10 cellular contexts compared by ENCODE assay signal in the genomic region with DNA sequence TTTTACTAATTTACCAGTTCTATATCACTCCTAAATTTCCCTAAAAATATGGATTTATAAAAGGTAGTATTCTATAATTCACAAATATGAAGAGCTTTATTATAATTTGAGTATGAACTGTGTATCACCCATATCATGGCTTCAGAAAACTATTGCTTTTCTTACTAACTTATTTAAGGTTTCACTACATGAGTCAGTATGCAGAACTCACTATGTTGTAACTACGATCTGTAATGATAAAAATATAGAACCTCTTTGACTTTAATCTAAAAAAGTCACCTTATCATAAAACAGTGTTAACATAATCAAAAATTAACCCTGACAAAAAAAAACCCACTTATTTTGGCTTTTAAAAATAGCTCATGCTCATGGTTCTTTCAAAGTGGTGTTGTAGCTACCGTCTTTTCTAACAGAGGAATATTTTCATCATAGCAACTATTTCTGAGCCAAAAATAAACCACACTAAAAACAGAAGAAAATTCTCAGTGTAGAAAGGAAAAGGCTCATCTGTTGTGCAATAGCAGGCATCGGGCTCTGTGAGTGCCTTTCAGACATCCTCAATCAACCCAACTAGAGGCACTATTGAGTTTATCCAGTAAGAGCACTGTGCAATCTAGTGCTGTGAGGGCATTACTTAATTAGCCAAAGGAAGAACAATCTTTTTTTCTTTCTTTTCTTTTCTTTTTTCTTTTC. TPM values are rescaled to one million over a fixed set of nuclear protein-coding genes. Genes with fewer than 3 reads are reported as not detected.
A peak's percentile ranks its signal among the peaks of the same experiment; 100 is the strongest.
DNase-seq lines count a peak whose midpoint lies in the region; ATAC-seq and TF ChIP-seq lines count a peak whose summit lies in the region.
"Had no signal": no experiment of that assay in that cellular context is flagged by ENCODE, and none has a peak within 500 bp of the region (broad histone marks: within the 10 kb centered on the region; RNA-seq: fewer than 3 reads in every experiment).

No MANE protein-coding gene starts in this region.

- H3K4me2 ChIP-seq in hepatocyte, result no peak overlapping the region
- H3K4me2 ChIP-seq: KMS-11 had no signal

- peaks cover 24% of the 10 kb centered on the region for H3K36me3 Mint-ChIP-seq in activated CD4-positive, alpha-beta memory T cell treated with anti-CD3 and anti-CD28 coated beads, Interleukin-2, amount 10 ng/mL, durations not matched to agents 7 days and 5 days (ENCODE audit: low read depth)
- H3K36me3 Mint-ChIP-seq: naive B cell had no signal

- ATAC-seq in HG02840 (IDR thresholded peaks at IDR 0.05; ENCODE audit: low FRiP score, unreplicated experiment) (no peak), HG03196 (IDR thresholded peaks at IDR 0.05; ENCODE audit: unreplicated experiment) (no peak)

- H4K20me1 ChIP-seq in hepatocyte (ENCODE audit: insufficient read depth, poor library complexity, severe bottlenecking), result no peaks in the 10 kb centered on the region

- DNase-seq in AG08396 (ENCODE audit: low spot score), result peak; percentile 34
- peak; percentile 44 for DNase-seq in GM13976 (ENCODE audit: low spot score)
- peak; percentile 80 for DNase-seq in SK-MEL-5 (ENCODE audit: low read depth, low spot score)
- peak; percentile 36 for DNase-seq in hepatocyte (ENCODE audit: low spot score)
- no peak for DNase-seq in activated CD4-positive, alpha-beta memory T cell treated with anti-CD3 and anti-CD28 coated beads, Interleukin-2, amount 10 ng/mL, durations not matched to agents 7 days and 5 days
- no peak for DNase-seq in activated CD8-positive, alpha-beta memory T cell treated with anti-CD3 and anti-CD28 coated beads for 24 hours
- DNase-seq: naive B cell had no signal

- H3K9me3 Mint-ChIP-seq in activated CD4-positive, alpha-beta memory T cell treated with anti-CD3 and anti-CD28 coated beads, Interleukin-2, amount 10 ng/mL, durations not matched to agents 7 days and 5 days, result no peaks in the 10 kb centered on the region

- peaks cover 8% of the 10 kb centered on the region for H3K4me1 Mint-ChIP-seq in activated CD4-positive, alpha-beta memory T cell treated with anti-CD3 and anti-CD28 coated beads, Interleukin-2, amount 10 ng/mL, durations not matched to agents 7 days and 5 days
- H3K4me1 Mint-ChIP-seq: naive B cell had no signal

- H3K36me3 ChIP-seq in hepatocyte (replicated peaks; ENCODE audit: insufficient read depth, low read depth), result no peaks in the 10 kb centered on the region

- H3K79me2 ChIP-seq in hepatocyte, result no peaks in the 10 kb centered on the region

- peaks cover 18% of the 10 kb centered on the region for H3K27me3 ChIP-seq in hepatocyte

- no peak overlapping the region for H3K27ac ChIP-seq in hepatocyte
- H3K27ac ChIP-seq: KMS-11 had no signal

- CTCF ChIA-PET in activated CD4-positive, alpha-beta memory T cell treated with anti-CD3 and anti-CD28 coated beads, Interleukin-2, amount 10 ng/mL, durations not matched to agents 7 days and 5 days (lab: Charles Lee), result interaction anchor here (0.6 to 1.0 kb wide), 3 partner anchors 75 to 317 kb away, joined by 3 to 6 read pairs (median 5); a partner anchor contains a TSS

- TF ChIP-seq CTCF in GM13976 (IDR thresholded peaks at IDR 0.05; ENCODE audit: borderline replicate concordance, control extremely low read depth, extremely low read depth, insufficient read depth, missing control alignments) (no peak), hepatocyte (IDR thresholded peaks at IDR 0.05; ENCODE audit: poor library complexity) (no peak)

- H3K9me2 ChIP-seq in hepatocyte (replicated peaks; ENCODE audit: insufficient read depth), result no peaks in the 10 kb centered on the region

- no peak overlapping the region for H3K27ac Mint-ChIP-seq in activated CD4-positive, alpha-beta memory T cell treated with anti-CD3 and anti-CD28 coated beads, Interleukin-2, amount 10 ng/mL, durations not matched to agents 7 days and 5 days

- 72% methylated on average over 3 of the region's 3 CpGs for WGBS in hepatocyte (ENCODE audit: low lambda C conversion rate, missing lambda C conversion rate)

- no peak overlapping the region for H3K4me3 Mint-ChIP-seq in activated CD4-positive, alpha-beta memory T cell treated with anti-CD3 and anti-CD28 coated beads, Interleukin-2, amount 10 ng/mL, durations not matched to agents 7 days and 5 days
- H3K4me3 Mint-ChIP-seq: naive B cell had no signal

- no peaks in the 10 kb centered on the region for H3K9me3 ChIP-seq in hepatocyte (ENCODE audit: low read depth)

- no peaks in the 10 kb centered on the region for H3K4me1 ChIP-seq in hepatocyte (ENCODE audit: insufficient read depth)

- in situ Hi-C loops in GM13976 (cut with MboI; ENCODE audit: low sequenced_read_pairs, unreplicated experiment), result no loop called here
- in situ Hi-C loops in SK-MEL-5 (cut with HindIII; ENCODE audit: low pct_unique_long_range_greater_than_20kb, low sequenced_read_pairs), result no loop called here

- H3K4me3 ChIP-seq in hepatocyte, result no peak overlapping the region

- POLR2A ChIA-PET in activated CD4-positive, alpha-beta memory T cell treated with anti-CD3 and anti-CD28 coated beads, Interleukin-2, amount 10 ng/mL, durations not matched to agents 7 days and 5 days (lab: Charles Lee), result no interaction called here

- H3K27me3 Mint-ChIP-seq in activated CD4-positive, alpha-beta memory T cell treated with anti-CD3 and anti-CD28 coated beads, Interleukin-2, amount 10 ng/mL, durations not matched to agents 7 days and 5 days, result peaks cover 20% of the 10 kb centered on the region

- H2AFZ ChIP-seq in hepatocyte, result no peak overlapping the region

RNA-seq across cellular contexts. Expression of a gene that starts 42.1 kb away (rescaled TPM):
- 0.21 and 0.58 TPM in 2 replicates for total RNA-seq in SK-MEL-5 (2014; rRNA removed; shearing (Covaris generic))
- 0.35 and 0.43 TPM in 2 replicates for polyA plus RNA-seq in SK-MEL-5 (2015; cell fraction: cytosol; rRNA removed)
- 0.07 and 0.51 TPM in 2 replicates for polyA plus RNA-seq in SK-MEL-5 (2015; cell fraction: nucleus; rRNA removed)
- total RNA-seq in hepatocyte, result 0.32 and 2.5 TPM in 2 replicates
- not detected in 2 replicates for polyA plus RNA-seq in hepatocyte
- 10 to 100 TPM; 81.3 to 82.1 TPM for total RNA-seq in activated CD4-positive, alpha-beta memory T cell treated with anti-CD3 and anti-CD28 coated beads, Interleukin-2, amount 10 ng/mL, durations not matched to agents 7 days and 5 days

RNA-seq across cellular contexts. Expression of a gene that starts 53.1 kb away (rescaled TPM):
- 1.2 and 1.6 TPM in 2 replicates for total RNA-seq in SK-MEL-5 (2014; rRNA removed; shearing (Covaris generic))
- 1.4 and 3.8 TPM in 2 replicates for polyA plus RNA-seq in SK-MEL-5 (2015; cell fraction: cytosol; rRNA removed)
- 4.7 and 9.9 TPM in 2 replicates for polyA plus RNA-seq in SK-MEL-5 (2015; cell fraction: nucleus; rRNA removed)
- 0.52 and 0.60 TPM in 2 replicates for total RNA-seq in hepatocyte
- 0.43 and 0.50 TPM in 2 replicates for polyA plus RNA-seq in hepatocyte
- total RNA-seq in activated CD4-positive, alpha-beta memory T cell treated with anti-CD3 and anti-CD28 coated beads, Interleukin-2, amount 10 ng/mL, durations not matched to agents 7 days and 5 days, result 10 to 100 TPM; 42.0 to 43.2 TPM

Comparison
In these comparisons a context has a peak if more than half of its experiments do, and no peak if none do; other contexts are left out.
1. DNase-seq: peak in AG08396 (single experiment), GM13976 (single experiment), SK-MEL-5 (single experiment) and hepatocyte (single experiment); none in activated CD4-positive, alpha-beta memory T cell treated with anti-CD3 and anti-CD28 coated beads, Interleukin-2, amount 10 ng/mL, durations not matched to agents 7 days and 5 days (single experiment) and activated CD8-positive, alpha-beta memory T cell treated with anti-CD3 and anti-CD28 coated beads for 24 hours (single experiment).
2. RNA of a gene that starts 42.1 kb away (total RNA-seq): 81.3 to 82.1 TPM in activated CD4-positive, alpha-beta memory T cell treated with anti-CD3 and anti-CD28 coated beads, Interleukin-2, amount 10 ng/mL, durations not matched to agents 7 days and 5 days; 0.32 to 2.5 TPM in hepatocyte and 0.21 to 0.58 TPM in SK-MEL-5; every median in the first group is over 10 times any median in the second.
3. RNA of a gene that starts 53.1 kb away (total RNA-seq): 42.0 to 43.2 TPM in activated CD4-positive, alpha-beta memory T cell treated with anti-CD3 and anti-CD28 coated beads, Interleukin-2, amount 10 ng/mL, durations not matched to agents 7 days and 5 days; 1.2 to 1.6 TPM in SK-MEL-5 and 0.52 to 0.60 TPM in hepatocyte; every median in the first group is over 10 times any median in the second.